ENCODE assay signal across 20 cellular contexts in the genomic region with DNA sequence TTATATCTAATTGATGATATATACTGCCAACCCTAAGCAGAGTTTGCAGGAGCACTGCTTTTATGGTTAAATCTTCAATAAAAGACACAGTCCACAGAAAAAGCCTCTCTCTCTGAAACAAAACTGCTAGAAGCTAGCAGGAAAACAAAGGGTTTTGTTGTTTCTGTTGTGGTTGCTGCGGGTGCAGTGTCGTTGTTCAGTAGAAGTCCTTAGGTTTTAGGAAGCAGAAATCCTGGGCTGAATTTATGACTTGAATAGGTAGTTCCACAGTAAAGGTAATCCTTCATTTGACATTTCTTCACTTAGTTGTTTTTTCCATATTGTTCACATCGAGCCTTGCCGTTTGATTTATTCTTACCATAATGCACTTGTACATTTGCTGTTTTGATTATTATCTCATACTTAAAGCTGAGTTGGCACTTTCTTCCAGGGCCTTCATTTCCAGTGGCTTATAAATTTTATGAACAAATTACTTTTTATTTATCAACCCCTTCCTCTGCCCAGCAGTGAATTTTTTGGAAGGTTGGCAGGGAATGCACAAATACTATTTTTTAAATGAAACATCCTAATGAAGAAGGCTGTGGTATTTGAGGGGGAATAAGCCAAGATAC.
DNase-seq lines count a peak whose midpoint lies in the region; ATAC-seq, FAIRE-seq and TF ChIP-seq lines count a peak whose summit lies in the region.
"Had no signal": no experiment of that assay in that cellular context is flagged by ENCODE, and none has a peak within 500 bp of the region (broad histone marks: within the 10 kb centered on the region; RNA-seq: fewer than 3 reads in every experiment).

No MANE protein-coding gene starts in this region.

- TF ChIP-seq CTCF in IMR-90 (conservative IDR thresholded peaks at IDR 0.05; ENCODE audit: low read depth, low read length) (no peak), K562 (IDR thresholded peaks at IDR 0.05 in 2 of 3, conservative IDR thresholded peaks at IDR 0.05 in 1 of 3; ENCODE audit: insufficient read depth in 2 of 3, low read depth in 1 of 3, low read length in 3 of 3) (no peak), parathyroid adenoma (IDR thresholded peaks at IDR 0.05) (no peak)

- no peaks in the 10 kb centered on the region for H3K36me3 ChIP-seq in IMR-90 (ENCODE audit: control insufficient read depth, insufficient read depth, low read length)
- H3K36me3 ChIP-seq in K562 (ENCODE audit: control insufficient read depth, insufficient read depth, low read length): no peaks in the 10 kb centered on the region
- no peaks in the 10 kb centered on the region for H3K36me3 ChIP-seq in parathyroid adenoma (ENCODE audit: control insufficient read depth, insufficient read depth, low read length)
- H3K36me3 ChIP-seq: ascending aorta, heart left ventricle, ovary had no signal

- H2AFZ ChIP-seq in IMR-90 (replicated peaks; ENCODE audit: low read length, poor library complexity) (no peak overlapping the region), K562 (ENCODE audit: low read depth, low read length) (no peak overlapping the region), parathyroid adenoma (peak overlapping the region; percentile 72)

- no peaks in the 10 kb centered on the region for H3K27me3 Mint-ChIP-seq in activated naive CD4-positive, alpha-beta T cell treated with anti-CD3 and anti-CD28 coated beads, Interleukin-2, amount 50 U/mL, for 24 hours

- H3K4me1 ChIP-seq in IMR-90 (ENCODE audit: control insufficient read depth, insufficient read depth, low read length) (no peaks in the 10 kb centered on the region), K562 (replicated peaks in 1 of 2; ENCODE audit: control insufficient read depth in 2 of 2, insufficient read depth in 2 of 2, low read length in 2 of 2) (no peaks in the 10 kb centered on the region), parathyroid adenoma (peaks cover 4% of the 10 kb centered on the region)
- H3K4me1 ChIP-seq: ascending aorta, heart left ventricle had no signal

- H4K8ac ChIP-seq in IMR-90 (ENCODE audit: low read depth in 2 of 2, low read length in 2 of 2): no peak overlapping the region

- in situ Hi-C loops in IMR-90 (cut with MboI; ENCODE audit: low sequenced_read_pairs) (no loop called here), K562 (cut with MboI) (no loop called here)

- H4K91ac ChIP-seq in IMR-90 (ENCODE audit: insufficient read depth, low read depth, low read length): no peak overlapping the region

- H3K27ac ChIP-seq in IMR-90 (ENCODE audit: insufficient read depth, low read length) (no peak overlapping the region), K562 (ENCODE audit: extremely low read depth, low read depth, low read length) (no peak overlapping the region), parathyroid adenoma (no peak overlapping the region)
- H3K27ac ChIP-seq: ascending aorta, heart left ventricle, ovary had no signal

- H3K18ac ChIP-seq in IMR-90 (ENCODE audit: low read depth, low read length): no peak overlapping the region

- TF ChIP-seq RAD21 in IMR-90 (IDR thresholded peaks at IDR 0.05; ENCODE audit: low read length) (no peak), K562 (CRISPR knock-in tag; conservative IDR thresholded peaks at IDR 0.05 in 1 of 2, IDR thresholded peaks at IDR 0.05 in 1 of 2) (no peak)

- H3K56ac ChIP-seq in IMR-90 (ENCODE audit: extremely low read depth, insufficient read depth, low read length): no peak overlapping the region

- peak overlapping the region; percentile 28 for H3K4me3 Mint-ChIP-seq in activated naive CD4-positive, alpha-beta T cell treated with anti-CD3 and anti-CD28 coated beads, Interleukin-2, amount 50 U/mL, for 24 hours
- H3K4me3 Mint-ChIP-seq: immature natural killer cell had no signal

- dilution Hi-C loops in IMR-90 (cut with HindIII; ENCODE audit: low sequenced_read_pairs, unreplicated experiment): no loop called here

- no TSS peak for BruUV-seq in IMR-90 (replicated peaks; lab: Mats Ljungman, UMichigan)
- BruUV-seq in K562 (replicated peaks; lab: Mats Ljungman, UMichigan): no TSS peak

- H2BK20ac ChIP-seq in IMR-90 (ENCODE audit: low read depth, low read length): no peak overlapping the region

- H3K79me2 ChIP-seq in K562 (ENCODE audit: control insufficient read depth, insufficient read depth, low read length): no peaks in the 10 kb centered on the region
- H3K79me2 ChIP-seq in parathyroid adenoma: no peaks in the 10 kb centered on the region

- DNase-seq in activated naive CD4-positive, alpha-beta T cell treated with anti-CD3 and anti-CD28 coated beads, Interleukin-2, amount 50 U/mL, for 16 hours: no peak
- DNase-seq in IMR-90 (no peak), K562 (ENCODE audit: extremely low read depth in 1 of 4, low spot score in 3 of 4) (no peak), NCI-H1694 treated with DMSO at 0.1 percent for 48 hours (lab: John Stamatoyannopoulos, UW) (no peak), NK-92 (lab: John Stamatoyannopoulos, UW; ENCODE audit: unreplicated experiment) (no peak), SKM-1 (lab: John Stamatoyannopoulos, UW; ENCODE audit: unreplicated experiment) (no peak)
- DNase-seq: activated T-cell treated with anti-CD3 and anti-CD28 coated beads, Interleukin-2, amount 50 U/mL, for 72 hours; heart left ventricle; immature natural killer cell; NCI-H1092 treated with DMSO at 0.1 percent for 48 hours; NCI-H2107; NCI-H510A treated with DMSO at 0.1 percent for 48 hours; ovary; Right ventricle myocardium superior; stimulated activated CD4-positive, alpha-beta T cell treated with anti-CD3 and anti-CD28 coated beads, Interleukin-4, amount 100 ng/mL, for 24 hours had no signal

- H3K4me2 ChIP-seq in IMR-90 (ENCODE audit: low read depth, low read length) (no peak overlapping the region), K562 (ENCODE audit: insufficient read depth, low read length) (no peak overlapping the region), parathyroid adenoma (ENCODE audit: low read length) (peak overlapping the region; percentile 42)

- H4K20me1 ChIP-seq in IMR-90 (ENCODE audit: insufficient read depth, low read length) (no peaks in the 10 kb centered on the region), K562 (replicated peaks; ENCODE audit: control insufficient read depth, insufficient read depth, low read length) (no peaks in the 10 kb centered on the region)

- no peaks in the 10 kb centered on the region for H3K9me1 ChIP-seq in IMR-90 (ENCODE audit: insufficient read depth, low read length)
- no peaks in the 10 kb centered on the region for H3K9me1 ChIP-seq in K562 (ENCODE audit: control insufficient read depth, insufficient read depth, low read length)

- ATAC-seq in IMR-90 (ENCODE audit: low read depth) (no peak), K562 (no peak)
- ATAC-seq: activated CD4-positive, CD25-positive, alpha-beta regulatory T cell treated with anti-CD3 and anti-CD28 coated beads, Interleukin-2, amount 50 U/mL, for 24 hours; activated T-cell treated with anti-CD3 and anti-CD28 coated beads, Interleukin-2, amount 50 U/mL, for 72 hours; heart left ventricle had no signal

- no peak overlapping the region for H2AK5ac ChIP-seq in IMR-90 (ENCODE audit: low read depth, low read length)

- CTCF ChIA-PET in IMR-90 (lab: Yijun Ruan, JAX): interaction anchor here (0.6 kb wide), 1 partner anchor 34 kb away, joined by 3 read pairs; no protein-coding TSS in a partner anchor
- CTCF ChIA-PET in K562 (lab: Yijun Ruan, JAX; ENCODE audit: low intra/inter-chr PET ratio): no interaction called here

- no peak overlapping the region for H3K4me3 ChIP-seq in IMR-90 (ENCODE audit: insufficient read depth, low read depth, low read length)
- no peak overlapping the region for H3K4me3 ChIP-seq in K562
- no peak overlapping the region for H3K4me3 ChIP-seq in parathyroid adenoma (ENCODE audit: low read depth, low read length)
- H3K4me3 ChIP-seq: ascending aorta, heart left ventricle, ovary had no signal

- H3K36me3 Mint-ChIP-seq in activated naive CD4-positive, alpha-beta T cell treated with anti-CD3 and anti-CD28 coated beads, Interleukin-2, amount 50 U/mL, for 24 hours: no peaks in the 10 kb centered on the region
- H3K36me3 Mint-ChIP-seq: immature natural killer cell had no signal

- no peaks in the 10 kb centered on the region for H3K9me3 Mint-ChIP-seq in activated naive CD4-positive, alpha-beta T cell treated with anti-CD3 and anti-CD28 coated beads, Interleukin-2, amount 50 U/mL, for 24 hours
- H3K9me3 Mint-ChIP-seq: immature natural killer cell had no signal

- no peak for FAIRE-seq in K562 (lab: Jason Lieb, UNC)
- FAIRE-seq: G401.6 had no signal

- H2BK15ac ChIP-seq in IMR-90 (ENCODE audit: low read depth, low read length): no peak overlapping the region

- H3K27me3 ChIP-seq in IMR-90 (ENCODE audit: control insufficient read depth, insufficient read depth, low read length) (0 out of 2 replicates have a peak, but pooled peaks cover 1% of the 10 kb centered on the region), K562 (ENCODE audit: control insufficient read depth in 2 of 2, insufficient read depth in 2 of 2, low read length in 2 of 2) (0 out of 5 replicates have a peak, but pooled peaks cover 0 to 4% of the 10 kb centered on the region in 2 experiments), parathyroid adenoma (ENCODE audit: control insufficient read depth, insufficient read depth, low read length) (no peaks in the 10 kb centered on the region)
- H3K27me3 ChIP-seq: ascending aorta, heart left ventricle, ovary had no signal

- no peak overlapping the region for H2BK120ac ChIP-seq in IMR-90 (ENCODE audit: low read depth, low read length)

- POLR2A ChIA-PET in IMR-90 (lab: Charles Lee; ENCODE audit: unreplicated experiment): no interaction called here
- POLR2A ChIA-PET in K562 (lab: Yijun Ruan, JAX): interaction anchor here (0.6 kb wide), 1 partner anchor 101 kb away, joined by 3 read pairs; no protein-coding TSS in a partner anchor

- H3K79me1 ChIP-seq in IMR-90 (ENCODE audit: low read depth in 1 of 2, low read length in 2 of 2): no peaks in the 10 kb centered on the region

- H3K23ac ChIP-seq in IMR-90 (ENCODE audit: low read depth, low read length): no peak overlapping the region

- H3K4ac ChIP-seq in IMR-90 (ENCODE audit: low read depth, low read length): no peak overlapping the region

- H3K27ac Mint-ChIP-seq in activated naive CD4-positive, alpha-beta T cell treated with anti-CD3 and anti-CD28 coated beads, Interleukin-2, amount 50 U/mL, for 24 hours: no peak overlapping the region
- H3K27ac Mint-ChIP-seq: activated T-cell treated with anti-CD3 and anti-CD28 coated beads, Interleukin-2, amount 50 U/mL, for 72 hours; immature natural killer cell had no signal

- H3K4me1 Mint-ChIP-seq in activated naive CD4-positive, alpha-beta T cell treated with anti-CD3 and anti-CD28 coated beads, Interleukin-2, amount 50 U/mL, for 24 hours: peaks cover 24% of the 10 kb centered on the region
- H3K4me1 Mint-ChIP-seq: immature natural killer cell had no signal

- TF ChIP-seq EP300 in K562 (IDR thresholded peaks at IDR 0.05; ENCODE audit: low read length): no peak

- H3K9me3 ChIP-seq in IMR-90 (ENCODE audit: control insufficient read depth, insufficient read depth, low read length): no peaks in the 10 kb centered on the region
- no peaks in the 10 kb centered on the region for H3K9me3 ChIP-seq in K562 (replicated peaks; ENCODE audit: control insufficient read depth, insufficient read depth, low read depth, low read length)
- no peaks in the 10 kb centered on the region for H3K9me3 ChIP-seq in parathyroid adenoma (ENCODE audit: control insufficient read depth, low read length)
- H3K9me3 ChIP-seq: ascending aorta, heart left ventricle, ovary had no signal

- H2AK9ac ChIP-seq in IMR-90 (replicated peaks; ENCODE audit: low read depth, low read length, poor library complexity): no peak overlapping the region

- intact Hi-C loops in IMR-90 (cut with micrococcal nuclease) (loop anchor here (5.0 kb wide), 1 partner anchor 597 kb away; no protein-coding TSS in a partner anchor), K562 (cut with micrococcal nuclease) (loop anchor here (10.0 kb wide), 1 partner anchor 121 kb away; no protein-coding TSS in a partner anchor)

- no CpG with 5 or more reads among the region's 4 CpGs for WGBS in IMR-90 (ENCODE audit: extremely low coverage in 2 of 2, insufficient read length in 1 of 2), 2 experiments
- 0% methylated on average over 4 of the region's 4 CpGs for WGBS in K562 (ENCODE audit: insufficient coverage, low coverage, missing lambda C conversion rate)

- TF ChIP-seq POLR2A in IMR-90 (IDR thresholded peaks at IDR 0.05; ENCODE audit: low read depth, low read length) (no peak), K562 (conservative IDR thresholded peaks at IDR 0.05) (no peak)

- H3K9ac ChIP-seq in IMR-90 (ENCODE audit: low read depth, low read length): no peak overlapping the region
- no peak overlapping the region for H3K9ac ChIP-seq in K562 (ENCODE audit: insufficient read depth in 1 of 2, low read depth in 2 of 2, low read length in 2 of 2)
- H3K9ac ChIP-seq in parathyroid adenoma: no peak overlapping the region

- H4K5ac ChIP-seq in IMR-90 (ENCODE audit: low read depth, low read length): no peak overlapping the region

- no peak overlapping the region for H3K14ac ChIP-seq in IMR-90 (replicated peaks; ENCODE audit: low read depth, low read length)

- no peak overlapping the region for H2BK5ac ChIP-seq in IMR-90 (ENCODE audit: low read depth, low read length, poor library complexity, severe bottlenecking)
